Comparison of ENCODE assay signal across 1 cellular context in the genomic region with DNA sequence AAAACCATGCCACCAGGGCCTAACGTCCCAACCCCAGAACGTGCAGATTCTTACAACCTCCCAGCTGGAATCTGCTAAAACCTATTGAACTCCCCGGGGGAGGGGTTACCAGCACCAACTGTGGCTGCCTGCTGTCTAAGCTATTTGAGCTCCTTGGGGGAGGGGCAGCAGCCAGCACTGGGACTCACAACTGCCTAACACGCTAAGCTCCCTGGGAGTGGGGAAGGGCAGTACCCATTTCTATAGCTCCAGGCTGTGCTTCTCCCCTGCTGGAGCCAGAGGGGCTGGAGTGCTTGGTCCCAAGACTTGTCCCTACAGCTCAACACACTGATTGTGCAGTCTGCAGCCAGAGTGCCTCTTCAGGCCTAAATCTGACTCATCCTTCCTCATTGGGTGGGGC.
TF ChIP-seq lines count a peak whose summit lies in the region.

No MANE protein-coding gene starts in this region.

TF ChIP-seq in GM23338, 12 proteins besides CTCF, POLR2A, EP300 and RAD21 (continued from another document):
- TF ChIP-seq, protein P1, sequence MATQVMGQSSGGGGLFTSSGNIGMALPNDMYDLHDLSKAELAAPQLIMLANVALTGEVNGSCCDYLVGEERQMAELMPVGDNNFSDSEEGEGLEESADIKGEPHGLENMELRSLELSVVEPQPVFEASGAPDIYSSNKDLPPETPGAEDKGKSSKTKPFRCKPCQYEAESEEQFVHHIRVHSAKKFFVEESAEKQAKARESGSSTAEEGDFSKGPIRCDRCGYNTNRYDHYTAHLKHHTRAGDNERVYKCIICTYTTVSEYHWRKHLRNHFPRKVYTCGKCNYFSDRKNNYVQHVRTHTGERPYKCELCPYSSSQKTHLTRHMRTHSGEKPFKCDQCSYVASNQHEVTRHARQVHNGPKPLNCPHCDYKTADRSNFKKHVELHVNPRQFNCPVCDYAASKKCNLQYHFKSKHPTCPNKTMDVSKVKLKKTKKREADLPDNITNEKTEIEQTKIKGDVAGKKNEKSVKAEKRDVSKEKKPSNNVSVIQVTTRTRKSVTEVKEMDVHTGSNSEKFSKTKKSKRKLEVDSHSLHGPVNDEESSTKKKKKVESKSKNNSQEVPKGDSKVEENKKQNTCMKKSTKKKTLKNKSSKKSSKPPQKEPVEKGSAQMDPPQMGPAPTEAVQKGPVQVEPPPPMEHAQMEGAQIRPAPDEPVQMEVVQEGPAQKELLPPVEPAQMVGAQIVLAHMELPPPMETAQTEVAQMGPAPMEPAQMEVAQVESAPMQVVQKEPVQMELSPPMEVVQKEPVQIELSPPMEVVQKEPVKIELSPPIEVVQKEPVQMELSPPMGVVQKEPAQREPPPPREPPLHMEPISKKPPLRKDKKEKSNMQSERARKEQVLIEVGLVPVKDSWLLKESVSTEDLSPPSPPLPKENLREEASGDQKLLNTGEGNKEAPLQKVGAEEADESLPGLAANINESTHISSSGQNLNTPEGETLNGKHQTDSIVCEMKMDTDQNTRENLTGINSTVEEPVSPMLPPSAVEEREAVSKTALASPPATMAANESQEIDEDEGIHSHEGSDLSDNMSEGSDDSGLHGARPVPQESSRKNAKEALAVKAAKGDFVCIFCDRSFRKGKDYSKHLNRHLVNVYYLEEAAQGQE (IDR thresholded peaks at IDR 0.05; ENCODE audit: unreplicated experiment) = no peak
- TF ChIP-seq EZH2 (IDR thresholded peaks at IDR 0.05; ENCODE audit: low read depth, unreplicated experiment) (no peak), CREB1 (CRISPR knock-in tag; IDR thresholded peaks at IDR 0.05; ENCODE audit: low read depth) (no peak), EZH2phosphoT487 (IDR thresholded peaks at IDR 0.05; ENCODE audit: unreplicated experiment) (no peak), STAT1 (IDR thresholded peaks at IDR 0.05; ENCODE audit: unreplicated experiment) (no peak)
- TF ChIP-seq, protein P2, sequence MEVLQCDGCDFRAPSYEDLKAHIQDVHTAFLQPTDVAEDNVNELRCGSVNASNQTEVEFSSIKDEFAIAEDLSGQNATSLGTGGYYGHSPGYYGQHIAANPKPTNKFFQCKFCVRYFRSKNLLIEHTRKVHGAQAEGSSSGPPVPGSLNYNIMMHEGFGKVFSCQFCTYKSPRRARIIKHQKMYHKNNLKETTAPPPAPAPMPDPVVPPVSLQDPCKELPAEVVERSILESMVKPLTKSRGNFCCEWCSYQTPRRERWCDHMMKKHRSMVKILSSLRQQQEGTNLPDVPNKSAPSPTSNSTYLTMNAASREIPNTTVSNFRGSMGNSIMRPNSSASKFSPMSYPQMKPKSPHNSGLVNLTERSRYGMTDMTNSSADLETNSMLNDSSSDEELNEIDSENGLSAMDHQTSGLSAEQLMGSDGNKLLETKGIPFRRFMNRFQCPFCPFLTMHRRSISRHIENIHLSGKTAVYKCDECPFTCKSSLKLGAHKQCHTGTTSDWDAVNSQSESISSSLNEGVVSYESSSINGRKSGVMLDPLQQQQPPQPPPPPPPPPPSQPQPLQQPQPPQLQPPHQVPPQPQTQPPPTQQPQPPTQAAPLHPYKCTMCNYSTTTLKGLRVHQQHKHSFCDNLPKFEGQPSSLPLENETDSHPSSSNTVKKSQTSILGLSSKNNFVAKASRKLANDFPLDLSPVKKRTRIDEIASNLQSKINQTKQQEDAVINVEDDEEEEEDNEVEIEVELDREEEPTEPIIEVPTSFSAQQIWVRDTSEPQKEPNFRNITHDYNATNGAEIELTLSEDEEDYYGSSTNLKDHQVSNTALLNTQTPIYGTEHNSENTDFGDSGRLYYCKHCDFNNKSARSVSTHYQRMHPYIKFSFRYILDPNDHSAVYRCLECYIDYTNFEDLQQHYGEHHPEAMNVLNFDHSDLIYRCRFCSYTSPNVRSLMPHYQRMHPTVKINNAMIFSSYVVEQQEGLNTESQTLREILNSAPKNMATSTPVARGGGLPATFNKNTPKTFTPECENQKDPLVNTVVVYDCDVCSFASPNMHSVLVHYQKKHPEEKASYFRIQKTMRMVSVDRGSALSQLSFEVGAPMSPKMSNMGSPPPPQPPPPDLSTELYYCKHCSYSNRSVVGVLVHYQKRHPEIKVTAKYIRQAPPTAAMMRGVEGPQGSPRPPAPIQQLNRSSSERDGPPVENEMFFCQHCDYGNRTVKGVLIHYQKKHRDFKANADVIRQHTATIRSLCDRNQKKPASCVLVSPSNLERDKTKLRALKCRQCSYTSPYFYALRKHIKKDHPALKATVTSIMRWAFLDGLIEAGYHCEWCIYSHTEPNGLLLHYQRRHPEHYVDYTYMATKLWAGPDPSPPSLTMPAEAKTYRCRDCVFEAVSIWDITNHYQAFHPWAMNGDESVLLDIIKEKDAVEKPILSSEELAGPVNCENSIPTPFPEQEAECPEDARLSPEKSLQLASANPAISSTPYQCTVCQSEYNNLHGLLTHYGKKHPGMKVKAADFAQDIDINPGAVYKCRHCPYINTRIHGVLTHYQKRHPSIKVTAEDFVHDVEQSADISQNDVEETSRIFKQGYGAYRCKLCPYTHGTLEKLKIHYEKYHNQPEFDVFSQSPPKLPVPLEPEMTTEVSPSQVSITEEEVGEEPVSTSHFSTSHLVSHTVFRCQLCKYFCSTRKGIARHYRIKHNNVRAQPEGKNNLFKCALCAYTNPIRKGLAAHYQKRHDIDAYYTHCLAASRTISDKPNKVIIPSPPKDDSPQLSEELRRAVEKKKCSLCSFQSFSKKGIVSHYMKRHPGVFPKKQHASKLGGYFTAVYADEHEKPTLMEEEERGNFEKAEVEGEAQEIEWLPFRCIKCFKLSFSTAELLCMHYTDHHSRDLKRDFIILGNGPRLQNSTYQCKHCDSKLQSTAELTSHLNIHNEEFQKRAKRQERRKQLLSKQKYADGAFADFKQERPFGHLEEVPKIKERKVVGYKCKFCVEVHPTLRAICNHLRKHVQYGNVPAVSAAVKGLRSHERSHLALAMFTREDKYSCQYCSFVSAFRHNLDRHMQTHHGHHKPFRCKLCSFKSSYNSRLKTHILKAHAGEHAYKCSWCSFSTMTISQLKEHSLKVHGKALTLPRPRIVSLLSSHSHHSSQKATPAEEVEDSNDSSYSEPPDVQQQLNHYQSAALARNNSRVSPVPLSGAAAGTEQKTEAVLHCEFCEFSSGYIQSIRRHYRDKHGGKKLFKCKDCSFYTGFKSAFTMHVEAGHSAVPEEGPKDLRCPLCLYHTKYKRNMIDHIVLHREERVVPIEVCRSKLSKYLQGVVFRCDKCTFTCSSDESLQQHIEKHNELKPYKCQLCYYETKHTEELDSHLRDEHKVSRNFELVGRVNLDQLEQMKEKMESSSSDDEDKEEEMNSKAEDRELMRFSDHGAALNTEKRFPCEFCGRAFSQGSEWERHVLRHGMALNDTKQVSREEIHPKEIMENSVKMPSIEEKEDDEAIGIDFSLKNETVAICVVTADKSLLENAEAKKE (CRISPR knock-in tag; IDR thresholded peaks at IDR 0.05) = no peak
